Comparison of ENCODE assay signal across 8 cellular contexts in genomic region chr2:226423498-226423960, GRCh38.
DNase-seq lines count a peak whose midpoint lies in the region; ATAC-seq, FAIRE-seq and TF ChIP-seq lines count a peak whose summit lies in the region.

No MANE protein-coding gene starts in this region.

- no peak for TF ChIP-seq CTCF in CD4-positive, alpha-beta T cell (IDR thresholded peaks at IDR 0.05)
- no peak for TF ChIP-seq CTCF in keratinocyte (optimal IDR thresholded peaks at IDR 0.05 in 1 of 3, IDR thresholded peaks at IDR 0.05 in 1 of 3, conservative IDR thresholded peaks at IDR 0.05 in 1 of 3; ENCODE audit: extremely low read depth in 1 of 3, insufficient read depth in 2 of 3, low read length in 3 of 3)

- H2AFZ ChIP-seq in keratinocyte (ENCODE audit: control insufficient read depth, low read length), result no peak overlapping the region

- H3K4me1 ChIP-seq in keratinocyte (ENCODE audit: control insufficient read depth, extremely low read depth, insufficient read depth, low read length), result peaks cover 43% of the 10 kb centered on the region

- peak; percentile 90 for ATAC-seq in CD4-positive, alpha-beta T cell (ENCODE audit: poor library complexity)
- peak; percentile 95 for ATAC-seq in GM21717 (IDR thresholded peaks at IDR 0.05; ENCODE audit: unreplicated experiment)

- H3K9ac ChIP-seq in keratinocyte (ENCODE audit: control insufficient read depth, extremely low read depth, insufficient read depth, low read length), result no peak overlapping the region

- POLR2A ChIA-PET in CD4-positive, alpha-beta T cell (lab: Charles Lee), result no interaction called here

- no peaks in the 10 kb centered on the region for H3K9me3 ChIP-seq in CD4-positive, alpha-beta T cell (ENCODE audit: control insufficient read depth, low read length)
- H3K9me3 ChIP-seq in keratinocyte (ENCODE audit: control insufficient read depth, low read depth, low read length), result no peaks in the 10 kb centered on the region

- no peaks in the 10 kb centered on the region for H3K9me1 ChIP-seq in keratinocyte (ENCODE audit: control insufficient read depth, extremely low read depth, insufficient read depth, low read length)

- H3K4me3 ChIP-seq in keratinocyte (ENCODE audit: control insufficient read depth in 2 of 3, extremely low read depth in 1 of 3, insufficient read depth in 2 of 3, low read depth in 1 of 3, low read length in 3 of 3) (no peak overlapping the region), H7 (ENCODE audit: insufficient read depth, low read depth, low read length) (no peak overlapping the region)

- H3K27ac Mint-ChIP-seq in CD4-positive, alpha-beta T cell, result peak overlapping the region; percentile 50

- no peaks in the 10 kb centered on the region for H3K36me3 ChIP-seq in keratinocyte (ENCODE audit: control insufficient read depth in 2 of 2, extremely low read depth in 1 of 2, insufficient read depth in 2 of 2, low read length in 2 of 2)
- no peaks in the 10 kb centered on the region for H3K36me3 ChIP-seq in H7 (replicated peaks; ENCODE audit: control insufficient read depth, insufficient read depth, low read length)

- H3K4me1 Mint-ChIP-seq in CD4-positive, alpha-beta T cell (ENCODE audit: low read depth), result peaks cover 10% of the 10 kb centered on the region

- FAIRE-seq in keratinocyte (lab: Jason Lieb, UNC), result peak; percentile 65

- H4K20me1 ChIP-seq in keratinocyte (ENCODE audit: control insufficient read depth, extremely low read depth, insufficient read depth, low read length), result no peaks in the 10 kb centered on the region

- no peaks in the 10 kb centered on the region for H3K79me2 ChIP-seq in keratinocyte (ENCODE audit: control insufficient read depth, insufficient read depth, low read length)

- H3K27me3 Mint-ChIP-seq in CD4-positive, alpha-beta T cell, result peaks cover 6% of the 10 kb centered on the region

- no peaks in the 10 kb centered on the region for H3K36me3 Mint-ChIP-seq in CD4-positive, alpha-beta T cell (ENCODE audit: low read depth)

- intact Hi-C loops in CD4-positive, alpha-beta T cell (cut with DNase I, micrococcal nuclease), result no loop called here

- CTCF ChIA-PET in CD4-positive, alpha-beta T cell (lab: Charles Lee), result interaction anchor here (0.6 to 1.5 kb wide), 2 partner anchors 11 to 798 kb away, joined by 3 to 4 read pairs; no protein-coding TSS in a partner anchor

- H3K4me3 Mint-ChIP-seq in CD4-positive, alpha-beta T cell, result peak overlapping the region; percentile 61

- no peaks in the 10 kb centered on the region for H3K9me3 Mint-ChIP-seq in CD4-positive, alpha-beta T cell

- H3K4me2 ChIP-seq in keratinocyte (ENCODE audit: control insufficient read depth, extremely low read depth, insufficient read depth, low read depth, low read length), result no peak overlapping the region

- dilution Hi-C loops in keratinocyte (cut with MboI; ENCODE audit: extremely low pct_ligation_motif_present, low sequenced_read_pairs), result no loop called here

- H3K27ac ChIP-seq in CD4-positive, alpha-beta T cell (ENCODE audit: low read depth, low read length), result no peak overlapping the region
- no peak overlapping the region for H3K27ac ChIP-seq in keratinocyte (ENCODE audit: control insufficient read depth, insufficient read depth, low read length)

- H3K27me3 ChIP-seq in CD4-positive, alpha-beta T cell (ENCODE audit: control insufficient read depth, insufficient read depth, low read length), result no peaks in the 10 kb centered on the region
- H3K27me3 ChIP-seq in keratinocyte (ENCODE audit: control insufficient read depth, extremely low read depth, insufficient read depth, low read length) (no peaks in the 10 kb centered on the region), H7 (ENCODE audit: control insufficient read depth, insufficient read depth, low read length) (no peaks in the 10 kb centered on the region)

- DNase-seq in CD4-positive, alpha-beta T cell, result peak; percentile 11 to 49 (median 22)
- DNase-seq in MV-4-11 (lab: John Stamatoyannopoulos, UW) (peak; percentile 86), activated T-cell treated with anti-CD3 and anti-CD28 coated beads for 4 hours (peak; percentile 6), keratinocyte (ENCODE audit: low read depth, low spot score) (no peak), NCI-H2227 (lab: John Stamatoyannopoulos, UW; ENCODE audit: unreplicated experiment) (no peak), H7 (no peak)
- DNase-seq in stimulated activated CD4-positive, alpha-beta T cell treated with anti-CD3 and anti-CD28 coated beads, Interleukin-4, amount 100 ng/mL, for 48 hours (ENCODE audit: low read depth in 2 of 2), result peak; percentile 22 to 34

Comparison
In these comparisons a context has a peak if more than half of its experiments do, and no peak if none do; other contexts are left out.
1. DNase-seq: peak in CD4-positive, alpha-beta T cell (10 of 10), MV-4-11 (single experiment), activated T-cell treated with anti-CD3 and anti-CD28 coated beads for 4 hours (single experiment) and stimulated activated CD4-positive, alpha-beta T cell treated with anti-CD3 and anti-CD28 coated beads, Interleukin-4, amount 100 ng/mL, for 48 hours (2 of 2); none in keratinocyte (single experiment), NCI-H2227 (single experiment) and H7 (single experiment).